16 cellular contexts compared by ENCODE assay signal in the genomic region with DNA sequence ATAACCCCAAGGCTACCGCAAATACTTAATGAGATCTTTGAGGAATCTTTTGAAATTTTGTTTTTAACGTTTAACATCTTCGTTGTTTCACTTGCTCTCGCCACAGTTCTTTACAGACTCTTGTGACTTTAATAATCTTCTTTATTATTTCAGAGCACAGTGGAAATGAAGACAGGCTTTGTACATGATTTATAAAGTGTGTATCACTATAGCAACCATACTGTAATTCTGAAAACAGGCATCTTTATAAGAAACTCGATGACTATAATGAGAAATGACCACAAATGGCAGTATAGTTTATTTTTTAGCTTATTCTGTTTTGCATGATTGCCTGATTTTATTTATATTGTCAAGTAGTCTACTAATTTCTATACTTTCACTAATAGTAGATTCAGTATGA.
"Had no signal": no experiment of that assay in that cellular context is flagged by ENCODE, and none has a peak within 500 bp of the region (broad histone marks: within the 10 kb centered on the region; RNA-seq: fewer than 3 reads in every experiment).

No MANE protein-coding gene starts in this region.

- DNase-seq: KBM-7, NCI-H1092, NCI-H1417 treated with DMSO at 0.1 percent for 48 hours, NCI-H1694 treated with DMSO at 0.1 percent for 48 hours, NCI-H1930, NCI-H2081, NCI-H2107, NCI-H226, NCI-H446, NCI-H510A, NCI-H524 treated with DMSO at 0.1 percent for 48 hours, NCI-H69, NCI-H774, SHP77 had no signal

- ATAC-seq: Panc1, SK-N-SH treated with all-trans-retinoic acid at 6 μM for 48 hours had no signal
